In genomic region chr5:58462623-58463230, GRCh38 we compare ENCODE assay signal across 8 cellular contexts. TPM values are rescaled to one million over a fixed set of nuclear protein-coding genes. Genes with fewer than 3 reads are reported as not detected.
A peak's percentile ranks its signal among the peaks of the same experiment; 100 is the strongest.
DNase-seq lines count a peak whose midpoint lies in the region; ATAC-seq, FAIRE-seq and TF ChIP-seq lines count a peak whose summit lies in the region.

No MANE protein-coding gene starts in this region.

- H3K9me3 ChIP-seq in astrocyte (ENCODE audit: insufficient read depth, low read depth, low read length) = no peaks in the 10 kb centered on the region

- peak overlapping the region; percentile 96 for H3K27ac Mint-ChIP-seq in astrocyte (ENCODE audit: unreplicated experiment)
- H3K27ac Mint-ChIP-seq in stimulated activated naive CD8-positive, alpha-beta T cell treated with anti-CD3 and anti-CD28 coated beads, Interleukin-15, amount 100 ng/mL, for 72 hours = no peak overlapping the region

- peaks cover 20% of the 10 kb centered on the region for H4K20me1 ChIP-seq in astrocyte (ENCODE audit: insufficient read depth, low read length)

- peaks cover 24% of the 10 kb centered on the region for H3K4me1 Mint-ChIP-seq in astrocyte (ENCODE audit: low read depth, unreplicated experiment)
- H3K4me1 Mint-ChIP-seq in stimulated activated naive CD8-positive, alpha-beta T cell treated with anti-CD3 and anti-CD28 coated beads, Interleukin-15, amount 100 ng/mL, for 72 hours = peaks cover 27% of the 10 kb centered on the region

- peaks cover 9% of the 10 kb centered on the region for H3K36me3 Mint-ChIP-seq in astrocyte (ENCODE audit: low read depth, unreplicated experiment)

- peak; percentile 36 for DNase-seq in NOMO-1 treated with dmso at 0.1 percent for 144 hours (lab: John Stamatoyannopoulos, UW; ENCODE audit: unreplicated experiment)
- peak; percentile 38 for DNase-seq in astrocyte (ENCODE audit: low read depth)
- peak; percentile 29 to 35 for DNase-seq in stimulated activated naive CD8-positive, alpha-beta T cell treated with anti-CD3 and anti-CD28 coated beads, Interleukin-15, amount 100 ng/mL, for 72 hours

- no peak overlapping the region for H3K4me3 ChIP-seq in astrocyte (ENCODE audit: insufficient read depth, low read depth, low read length)

- no peak overlapping the region for H3K4me2 ChIP-seq in astrocyte (ENCODE audit: low read length)

- no peak overlapping the region for H3K4me3 Mint-ChIP-seq in astrocyte (ENCODE audit: unreplicated experiment)
- no peak overlapping the region for H3K4me3 Mint-ChIP-seq in stimulated activated naive CD8-positive, alpha-beta T cell treated with anti-CD3 and anti-CD28 coated beads, Interleukin-15, amount 100 ng/mL, for 72 hours

- no peaks in the 10 kb centered on the region for H3K27me3 Mint-ChIP-seq in astrocyte (ENCODE audit: low read depth, unreplicated experiment)
- H3K27me3 Mint-ChIP-seq in stimulated activated naive CD8-positive, alpha-beta T cell treated with anti-CD3 and anti-CD28 coated beads, Interleukin-15, amount 100 ng/mL, for 72 hours = peaks cover 19% of the 10 kb centered on the region

- no peak overlapping the region for H2AFZ ChIP-seq in astrocyte (ENCODE audit: low read depth, low read length)

- peaks cover 17% of the 10 kb centered on the region for H3K4me1 ChIP-seq in astrocyte (ENCODE audit: insufficient read depth, low read length)

- peak overlapping the region; percentile 42 for H3K9ac ChIP-seq in astrocyte (ENCODE audit: low read length)

- peaks cover 22% of the 10 kb centered on the region for H3K79me2 ChIP-seq in astrocyte (ENCODE audit: insufficient read depth, low read length)

- H3K9me3 Mint-ChIP-seq in astrocyte (ENCODE audit: unreplicated experiment) = no peaks in the 10 kb centered on the region
- H3K9me3 Mint-ChIP-seq in stimulated activated naive CD8-positive, alpha-beta T cell treated with anti-CD3 and anti-CD28 coated beads, Interleukin-15, amount 100 ng/mL, for 72 hours = no peaks in the 10 kb centered on the region

- H3K27me3 ChIP-seq in astrocyte (ENCODE audit: insufficient read depth, low read length) = no peaks in the 10 kb centered on the region

- TF ChIP-seq CTCF in C4-2B (conservative IDR thresholded peaks at IDR 0.05) (peak; percentile 81), GM12872 (IDR thresholded peaks at IDR 0.05; ENCODE audit: insufficient read depth, low read depth, low read length) (peak; percentile 38; the same call in 1 of the 3 replicates), astrocyte (IDR thresholded peaks at IDR 0.05; ENCODE audit: insufficient read depth, low read depth, low read length) (peak; percentile 57)

- no peak for ATAC-seq in stimulated activated naive CD8-positive, alpha-beta T cell treated with anti-CD3 and anti-CD28 coated beads, Interleukin-15, amount 100 ng/mL, for 72 hours
- ATAC-seq in GM21717 (IDR thresholded peaks at IDR 0.05; ENCODE audit: unreplicated experiment) (no peak), GM21381 (IDR thresholded peaks at IDR 0.05; ENCODE audit: unreplicated experiment) (no peak)

- peak; percentile 13 for FAIRE-seq in astrocyte (lab: Jason Lieb, UNC)
- peak; percentile 99 for FAIRE-seq in islet of Langerhans (lab: Jason Lieb, UNC)

- H3K27ac ChIP-seq in C4-2B (no peak overlapping the region), astrocyte (ENCODE audit: low read depth, low read length) (peak overlapping the region; percentile 22)

- peaks cover 11% of the 10 kb centered on the region for H3K36me3 ChIP-seq in astrocyte (ENCODE audit: insufficient read depth, low read length)

RNA-seq across cellular contexts. Expression of gene PLK2, which starts 2.8 kb away (rescaled TPM):
- total RNA-seq in astrocyte = 260 and 368 TPM in 2 replicates

RNA-seq across cellular contexts. Expression of gene GAPT, which starts 28.5 kb away (rescaled TPM):
- total RNA-seq in astrocyte = not detected in 2 replicates
